ENCODE assay signal across 19 cellular contexts in genomic region chrX:149491812-149492211, GRCh38. TPM values are rescaled to one million over a fixed set of nuclear protein-coding genes. Genes with fewer than 3 reads are reported as not detected.
"Had no signal": no experiment of that assay in that cellular context is flagged by ENCODE, and none has a peak within 500 bp of the region (broad histone marks: within the 10 kb centered on the region; RNA-seq: fewer than 3 reads in every experiment).

No MANE protein-coding gene starts in this region.

- ATAC-seq: effector memory CD8-positive, alpha-beta T cell; naive thymus-derived CD8-positive, alpha-beta T cell had no signal

- H3K9me3 ChIP-seq: sigmoid colon, thoracic aorta, vagina had no signal

- H3K4me1 ChIP-seq: sigmoid colon, vagina had no signal

- H3K4me3 ChIP-seq: lung, sigmoid colon, thoracic aorta, vagina had no signal

- DNase-seq: activated CD4-positive, alpha-beta memory T cell treated with anti-CD3 and anti-CD28 coated beads for 36 hours; activated CD4-positive, alpha-beta T cell treated with anti-CD3 and anti-CD28 coated beads for 1 hour; activated CD8-positive, alpha-beta memory T cell treated with anti-CD3 and anti-CD28 coated beads, Interleukin-2, amount 50 U/mL, for 48 hours; activated naive CD4-positive, alpha-beta T cell; central memory CD4-positive, alpha-beta T cell; cortex of kidney; effector memory CD8-positive, alpha-beta T cell; hippocampal formation; naive thymus-derived CD8-positive, alpha-beta T cell; sigmoid colon; stimulated activated CD4-positive, alpha-beta T cell treated with anti-CD3 and anti-CD28 coated beads, Interleukin-12 subunit alpha, Interleukin-12 subunit beta, amount 100 ng/mL, for 4 hours; T1000 had no signal

- H3K27me3 ChIP-seq: sigmoid colon, vagina had no signal

- H3K27ac ChIP-seq: sigmoid colon, thoracic aorta, vagina had no signal

RNA-seq across cellular contexts. Expression of gene HSFX3, which starts 57.9 kb away (rescaled TPM):
- total RNA-seq: activated CD4-positive, alpha-beta memory T cell treated with anti-CD3 and anti-CD28 coated beads for 36 hours; activated T-helper 1 cell treated with anti-CD3 and anti-CD28 coated beads, Interleukin-12 subunit alpha, Interleukin-12 subunit beta, Interleukin-2, Interleukin-4 antibody, amounts not matched to agents 30 ng/mL and 10 ng/mL and 1 ng/mL, durations not matched to agents 14 hours and 24 hours and 36 hours; epithelial cell of proximal tubule; kidney epithelial cell; lung; naive thymus-derived CD8-positive, alpha-beta T cell; posterior vena cava; sigmoid colon; thoracic aorta; vagina had no signal
- polyA plus RNA-seq: lung; naive thymus-derived CD8-positive, alpha-beta T cell; sigmoid colon had no signal
